In genomic region chr7:112357136-112357535, GRCh38 we compare ENCODE assay signal across 18 cellular contexts.
DNase-seq lines count a peak whose midpoint lies in the region; TF ChIP-seq lines count a peak whose summit lies in the region.
"Had no signal": no experiment of that assay in that cellular context is flagged by ENCODE, and none has a peak within 500 bp of the region (broad histone marks: within the 10 kb centered on the region; RNA-seq: fewer than 3 reads in every experiment).

No MANE protein-coding gene starts in this region.

- H3K27me3 ChIP-seq in uterus, result no peaks in the 10 kb centered on the region
- no peaks in the 10 kb centered on the region for H3K27me3 ChIP-seq in left ventricle myocardium inferior (ENCODE audit: low read depth)
- no peaks in the 10 kb centered on the region for H3K27me3 ChIP-seq in esophagus muscularis mucosa
- H3K27me3 ChIP-seq: BLaER1 treated with 17β-estradiol and CSF1 and Interleukin-3, amounts not matched to agents 10 nM and 100 nM had no signal

- peaks cover 0 to 3% of the 10 kb centered on the region in 2 donors for H3K9me3 ChIP-seq in uterus
- peaks cover 16% of the 10 kb centered on the region for H3K9me3 ChIP-seq in left ventricle myocardium inferior (replicated peaks)
- no peaks in the 10 kb centered on the region for H3K9me3 ChIP-seq in esophagus muscularis mucosa
- H3K9me3 ChIP-seq: HAP-1 had no signal

- H3K27ac Mint-ChIP-seq in chondrocyte (ENCODE audit: unreplicated experiment) (no peak overlapping the region), progenitor cell of endocrine pancreas (no peak overlapping the region)
- H3K27ac Mint-ChIP-seq: CD8-positive, alpha-beta memory T cell had no signal

- H3K4me1 Mint-ChIP-seq in chondrocyte (ENCODE audit: low read depth) (peaks cover 5% of the 10 kb centered on the region), progenitor cell of endocrine pancreas (ENCODE audit: low read depth) (peaks cover 6% of the 10 kb centered on the region)
- H3K4me1 Mint-ChIP-seq: CD8-positive, alpha-beta memory T cell had no signal

- H3K4me1 ChIP-seq in uterus, result no peaks in the 10 kb centered on the region
- H3K4me1 ChIP-seq in left ventricle myocardium inferior, result no peaks in the 10 kb centered on the region
- peaks cover 0 to 14% (median 1%) of the 10 kb centered on the region in 4 donors for H3K4me1 ChIP-seq in esophagus muscularis mucosa
- H3K4me1 ChIP-seq: BLaER1 treated with 17β-estradiol and CSF1 and Interleukin-3, amounts not matched to agents 10 nM and 100 nM; HAP-1 had no signal

- WGBS in esophagus muscularis mucosa, result 92% methylated on average over 4 of the region's 4 CpGs

- H3K36me3 ChIP-seq in uterus (no peaks in the 10 kb centered on the region), left ventricle myocardium inferior (no peaks in the 10 kb centered on the region), esophagus muscularis mucosa (no peaks in the 10 kb centered on the region)
- H3K36me3 ChIP-seq: BLaER1 treated with 17β-estradiol and CSF1 and Interleukin-3, amounts not matched to agents 10 nM and 100 nM; HAP-1 had no signal

- H3K36me3 Mint-ChIP-seq in chondrocyte (ENCODE audit: low read depth) (no peaks in the 10 kb centered on the region), progenitor cell of endocrine pancreas (ENCODE audit: insufficient read depth) (no peaks in the 10 kb centered on the region)
- H3K36me3 Mint-ChIP-seq: CD8-positive, alpha-beta memory T cell had no signal

- intact Hi-C loops in uterus (cut with DNase I; ENCODE audit: low total_unique reads), result no loop called here
- intact Hi-C loops in left ventricle myocardium inferior (cut with micrococcal nuclease), result no loop called here
- intact Hi-C loops in esophagus muscularis mucosa (cut with DNase I), result no loop called here

- TF ChIP-seq EP300 in esophagus muscularis mucosa (IDR thresholded peaks at IDR 0.05), result no peak

- no peak for TF ChIP-seq POLR2A in uterus (IDR thresholded peaks at IDR 0.05)
- TF ChIP-seq POLR2A in esophagus muscularis mucosa (IDR thresholded peaks at IDR 0.05; ENCODE audit: low read depth), result no peak

- no peak overlapping the region for H3K4me3 ChIP-seq in uterus
- no peak overlapping the region for H3K4me3 ChIP-seq in left ventricle myocardium inferior
- no peak overlapping the region for H3K4me3 ChIP-seq in esophagus muscularis mucosa
- H3K4me3 ChIP-seq: BLaER1 treated with 17β-estradiol and CSF1 and Interleukin-3, amounts not matched to agents 10 nM and 100 nM; HAP-1 had no signal

- no peaks in the 10 kb centered on the region for H3K27me3 Mint-ChIP-seq in chondrocyte (ENCODE audit: low read depth)
- H3K27me3 Mint-ChIP-seq in progenitor cell of endocrine pancreas, result no peaks in the 10 kb centered on the region

- TF ChIP-seq CTCF in chondrocyte (IDR thresholded peaks at IDR 0.05) (peak; percentile 16), progenitor cell of endocrine pancreas (IDR thresholded peaks at IDR 0.05; ENCODE audit: unreplicated experiment) (peak; percentile 19), uterus (IDR thresholded peaks at IDR 0.05) (no peak), left ventricle myocardium inferior (IDR thresholded peaks at IDR 0.05; ENCODE audit: borderline replicate concordance) (no peak), esophagus muscularis mucosa (IDR thresholded peaks at IDR 0.05) (no peak)

- peak; percentile 71 for DNase-seq in NCI-H82 (lab: John Stamatoyannopoulos, UW)
- no peak for DNase-seq in NCI-H82 treated with DMSO at 0.1 percent for 48 hours (lab: John Stamatoyannopoulos, UW; ENCODE audit: unreplicated experiment)
- peak; percentile 62 for DNase-seq in NCI-H2227 treated with DMSO at 0.1 percent for 48 hours (lab: John Stamatoyannopoulos, UW)
- no peak for DNase-seq in chondrocyte (ENCODE audit: low spot score)
- no peak for DNase-seq in progenitor cell of endocrine pancreas (ENCODE audit: low spot score, unreplicated experiment)
- DNase-seq in uterus, result no peak
- no peak for DNase-seq in left ventricle myocardium inferior
- no peak for DNase-seq in esophagus muscularis mucosa (ENCODE audit: extremely low spot score)
- DNase-seq: CD8-positive, alpha-beta memory T cell; DMS153; EL; NCI-H187; NCI-H2171 treated with DMSO at 0.1 percent for 48 hours; NCI-H510A; OCI-M1; SHP77 treated with DMSO at 0.1 percent for 48 hours had no signal

- H3K4me3 Mint-ChIP-seq in chondrocyte (ENCODE audit: unreplicated experiment) (no peak overlapping the region), progenitor cell of endocrine pancreas (ENCODE audit: low read depth) (no peak overlapping the region)
- H3K4me3 Mint-ChIP-seq: CD8-positive, alpha-beta memory T cell had no signal

- H3K9me3 Mint-ChIP-seq in chondrocyte (ENCODE audit: low read depth) (peaks cover 11% of the 10 kb centered on the region), progenitor cell of endocrine pancreas (ENCODE audit: low read depth) (peaks cover 6% of the 10 kb centered on the region)

- H3K27ac ChIP-seq in uterus (no peak overlapping the region), left ventricle myocardium inferior (replicated peaks) (no peak overlapping the region), esophagus muscularis mucosa (replicated peaks in 1 of 4) (no peak overlapping the region)
- H3K27ac ChIP-seq: BLaER1 treated with 17β-estradiol and CSF1 and Interleukin-3, amounts not matched to agents 10 nM and 100 nM had no signal

Comparison
In these comparisons a context has a peak if more than half of its experiments do, and no peak if none do; other contexts are left out.
1. DNase-seq: peak in NCI-H82 (single experiment) and NCI-H2227 treated with DMSO at 0.1 percent for 48 hours (single experiment); none in NCI-H82 treated with DMSO at 0.1 percent for 48 hours (single experiment), chondrocyte (single experiment), progenitor cell of endocrine pancreas (single experiment), uterus (0 of 2), left ventricle myocardium inferior (single experiment) and esophagus muscularis mucosa (single experiment).
2. CTCF ChIP-seq: peak in chondrocyte (single experiment) and progenitor cell of endocrine pancreas (single experiment); none in uterus (0 of 4), left ventricle myocardium inferior (single experiment) and esophagus muscularis mucosa (0 of 3).